Comparison of ENCODE assay signal across 24 cellular contexts in the genomic region with DNA sequence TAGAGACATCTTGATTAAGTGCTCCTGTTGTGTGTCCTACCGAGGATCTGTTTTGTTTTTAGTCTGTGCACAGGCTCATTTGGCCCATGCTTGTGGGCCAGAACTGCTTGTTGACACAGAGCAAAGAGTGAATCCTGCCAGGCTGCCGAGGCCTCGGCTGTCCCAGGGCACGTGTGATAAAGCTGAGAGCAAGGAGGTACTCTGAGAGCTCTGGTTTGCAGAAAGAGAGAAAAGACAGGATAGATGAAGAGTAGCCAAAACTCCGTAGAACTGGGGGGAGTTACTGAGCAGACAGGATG.
DNase-seq lines count a peak whose midpoint lies in the region; ATAC-seq, FAIRE-seq and TF ChIP-seq lines count a peak whose summit lies in the region.
"Had no signal": no experiment of that assay in that cellular context is flagged by ENCODE, and none has a peak within 500 bp of the region (broad histone marks: within the 10 kb centered on the region; RNA-seq: fewer than 3 reads in every experiment).

No MANE protein-coding gene starts in this region.

- H3K4me1 Mint-ChIP-seq in activated naive CD4-positive, alpha-beta T cell treated with anti-CD3 and anti-CD28 coated beads, Interleukin-2, amount 10 ng/mL, durations not matched to agents 7 days and 5 days = no peaks in the 10 kb centered on the region
- peaks cover 9% of the 10 kb centered on the region for H3K4me1 Mint-ChIP-seq in activated naive CD4-positive, alpha-beta T cell treated with anti-CD3 and anti-CD28 coated beads for 36 hours (ENCODE audit: low read depth)
- H3K4me1 Mint-ChIP-seq in naive B cell = peaks cover 13 to 37% (median 36%) of the 10 kb centered on the region in 3 donors

- peaks cover 6% of the 10 kb centered on the region for H3K27me3 Mint-ChIP-seq in activated naive CD4-positive, alpha-beta T cell treated with anti-CD3 and anti-CD28 coated beads, Interleukin-2, amount 10 ng/mL, durations not matched to agents 7 days and 5 days
- H3K27me3 Mint-ChIP-seq in activated naive CD4-positive, alpha-beta T cell treated with anti-CD3 and anti-CD28 coated beads for 36 hours (ENCODE audit: low read depth) = no peaks in the 10 kb centered on the region
- peaks cover 0 to 3% (median 0%) of the 10 kb centered on the region in 3 donors for H3K27me3 Mint-ChIP-seq in naive B cell
- H3K27me3 Mint-ChIP-seq: activated CD4-positive, alpha-beta memory T cell treated with anti-CD3 and anti-CD28 coated beads for 36 hours; activated naive CD8-positive, alpha-beta T cell treated with anti-CD3 and anti-CD28 coated beads, Interleukin-2, amount 50 U/mL, for 24 hours; CD4-positive, alpha-beta T cell had no signal

- FAIRE-seq in urothelium cell line (lab: Jason Lieb, UNC) = peak; percentile 86
- FAIRE-seq: GM12891, H1, TTC549 had no signal

- DNase-seq in activated naive CD4-positive, alpha-beta T cell treated with anti-CD3 and anti-CD28 coated beads, Interleukin-2, amount 10 ng/mL, durations not matched to agents 7 days and 5 days = no peak
- no peak for DNase-seq in activated naive CD4-positive, alpha-beta T cell treated with anti-CD3 and anti-CD28 coated beads for 36 hours
- DNase-seq in heart right ventricle = peak in 1 of 2 donors; percentile 43
- no peak for DNase-seq in naive B cell
- DNase-seq in urothelium cell line (ENCODE audit: low spot score) = no peak
- DNase-seq in nucleus accumbens (lab: John Stamatoyannopoulos, UW) = no peak
- DNase-seq in stomach = no peak
- DNase-seq: activated CD4-positive, alpha-beta memory T cell treated with anti-CD3 and anti-CD28 coated beads for 36 hours; activated effector memory CD4-positive, alpha-beta T cell treated with Interleukin-2 at 50 U/mL for 16 hours; activated naive CD8-positive, alpha-beta T cell treated with anti-CD3 and anti-CD28 coated beads, Interleukin-2, amount 50 U/mL, for 24 hours; CD4-positive, alpha-beta T cell; DMS 273 treated with DMSO at 0.1 percent for 48 hours; effector CD8-positive, alpha-beta T cell; NCI-H1417; NCI-H2081; NCI-H345; NCI-H82; RPMI8226; spleen had no signal

- WGBS in heart right ventricle, 2 donors = 51 to 62% methylated on average over 5 of the region's 5 CpGs
- WGBS in stomach, 5 donors = 53 to 69% (median 55%) methylated on average over 5 of the region's 5 CpGs

- TF ChIP-seq EP300 in stomach (IDR thresholded peaks at IDR 0.05) = no peak

- H3K27ac ChIP-seq in heart right ventricle (peak overlapping the region in 7 of 10 donors; percentile 15 to 55 (median 50)), stomach (no peak overlapping the region)
- H3K27ac ChIP-seq: spleen, vagina had no signal

- H3K9me3 ChIP-seq in heart right ventricle = no peaks in the 10 kb centered on the region
- H3K9me3 ChIP-seq in stomach = no peaks in the 10 kb centered on the region
- H3K9me3 ChIP-seq: spleen, vagina had no signal

- H3K36me3 ChIP-seq in heart right ventricle (no peaks in the 10 kb centered on the region), stomach (no peaks in the 10 kb centered on the region)
- H3K36me3 ChIP-seq: vagina had no signal

- H3K4me3 ChIP-seq in heart right ventricle (no peak overlapping the region), stomach (no peak overlapping the region)
- H3K4me3 ChIP-seq: spleen, vagina had no signal

- intact Hi-C loops in activated naive CD4-positive, alpha-beta T cell treated with anti-CD3 and anti-CD28 coated beads for 36 hours (cut with micrococcal nuclease) = no loop called here
- intact Hi-C loops in heart right ventricle (cut with DNase I) = loop anchor here in 6 of 10 donors (5.0 to 10.0 kb wide), 4 partner anchors 74 to 254 kb away; partner anchors contain the start of genes FAM210A (in 2 of the 6) and RNMT (in 2 of the 6)
- intact Hi-C loops in stomach (cut with DNase I; ENCODE audit: low total_unique reads) = no loop called here

- H3K27ac Mint-ChIP-seq in activated naive CD4-positive, alpha-beta T cell treated with anti-CD3 and anti-CD28 coated beads, Interleukin-2, amount 10 ng/mL, durations not matched to agents 7 days and 5 days = peak overlapping the region; percentile 2
- H3K27ac Mint-ChIP-seq in activated naive CD4-positive, alpha-beta T cell treated with anti-CD3 and anti-CD28 coated beads for 36 hours = no peak overlapping the region
- peak overlapping the region in 4 of 6 donors; percentile 9 to 80 (median 53) for H3K27ac Mint-ChIP-seq in naive B cell
- H3K27ac Mint-ChIP-seq: activated CD4-positive, alpha-beta memory T cell treated with anti-CD3 and anti-CD28 coated beads for 36 hours; activated naive CD8-positive, alpha-beta T cell treated with anti-CD3 and anti-CD28 coated beads, Interleukin-2, amount 50 U/mL, for 24 hours; CD4-positive, alpha-beta T cell had no signal

- CTCF ChIA-PET in activated naive CD4-positive, alpha-beta T cell treated with anti-CD3 and anti-CD28 coated beads, Interleukin-2, amount 10 ng/mL, durations not matched to agents 7 days and 5 days (lab: Charles Lee) = no interaction called here
- CTCF ChIA-PET in activated naive CD4-positive, alpha-beta T cell treated with anti-CD3 and anti-CD28 coated beads for 36 hours (lab: Charles Lee) = no interaction called here

- no peaks in the 10 kb centered on the region for H3K27me3 ChIP-seq in heart right ventricle
- H3K27me3 ChIP-seq in stomach = no peaks in the 10 kb centered on the region
- H3K27me3 ChIP-seq: spleen, vagina had no signal

- H3K4me1 ChIP-seq in heart right ventricle (peaks cover 0 to 52% (median 29%) of the 10 kb centered on the region in 9 donors), stomach (peaks cover 6 to 38% (median 18%) of the 10 kb centered on the region in 4 donors)

- no peak for TF ChIP-seq CTCF in heart right ventricle (IDR thresholded peaks at IDR 0.05)
- TF ChIP-seq CTCF in stomach (IDR thresholded peaks at IDR 0.05) = no peak

- ATAC-seq in heart right ventricle (peak in 7 of 8 donors; percentile 28 to 74 (median 58)), naive B cell (ENCODE audit: low read depth in 2 of 2) (no peak), GM21619 (IDR thresholded peaks at IDR 0.05; ENCODE audit: unreplicated experiment) (no peak)

- no peak for TF ChIP-seq POLR2A in stomach (IDR thresholded peaks at IDR 0.05)

- peaks cover 19% of the 10 kb centered on the region for H3K36me3 Mint-ChIP-seq in activated naive CD4-positive, alpha-beta T cell treated with anti-CD3 and anti-CD28 coated beads, Interleukin-2, amount 10 ng/mL, durations not matched to agents 7 days and 5 days
- H3K36me3 Mint-ChIP-seq in activated naive CD4-positive, alpha-beta T cell treated with anti-CD3 and anti-CD28 coated beads for 36 hours (ENCODE audit: low read depth) = peaks cover 5% of the 10 kb centered on the region
- H3K36me3 Mint-ChIP-seq in naive B cell = peaks cover 0 to 6% of the 10 kb centered on the region in 2 donors

- no peak overlapping the region for H3K4me3 Mint-ChIP-seq in activated naive CD4-positive, alpha-beta T cell treated with anti-CD3 and anti-CD28 coated beads, Interleukin-2, amount 10 ng/mL, durations not matched to agents 7 days and 5 days
- no peak overlapping the region for H3K4me3 Mint-ChIP-seq in activated naive CD4-positive, alpha-beta T cell treated with anti-CD3 and anti-CD28 coated beads for 36 hours
- H3K4me3 Mint-ChIP-seq in naive B cell = peak overlapping the region in 1 of 8 donors; percentile 30
- H3K4me3 Mint-ChIP-seq: activated CD4-positive, alpha-beta memory T cell treated with anti-CD3 and anti-CD28 coated beads for 36 hours; activated naive CD8-positive, alpha-beta T cell treated with anti-CD3 and anti-CD28 coated beads, Interleukin-2, amount 50 U/mL, for 24 hours; CD4-positive, alpha-beta T cell had no signal

- H3K9me3 Mint-ChIP-seq in activated naive CD4-positive, alpha-beta T cell treated with anti-CD3 and anti-CD28 coated beads, Interleukin-2, amount 10 ng/mL, durations not matched to agents 7 days and 5 days = peaks cover 7% of the 10 kb centered on the region
- peaks cover 1% of the 10 kb centered on the region for H3K9me3 Mint-ChIP-seq in activated naive CD4-positive, alpha-beta T cell treated with anti-CD3 and anti-CD28 coated beads for 36 hours
- peaks cover 0 to 3% (median 0%) of the 10 kb centered on the region in 7 donors for H3K9me3 Mint-ChIP-seq in naive B cell
- H3K9me3 Mint-ChIP-seq: activated CD4-positive, alpha-beta memory T cell treated with anti-CD3 and anti-CD28 coated beads for 36 hours; CD4-positive, alpha-beta T cell had no signal

Comparison
In these comparisons a context has a peak if more than half of its experiments do, and no peak if none do; other contexts are left out.
1. ATAC-seq: peak in heart right ventricle (7 of 8); none in naive B cell (0 of 2) and GM21619 (single experiment).
2. H3K27ac ChIP-seq: peak in heart right ventricle (7 of 10); none in stomach (0 of 5).
3. intact Hi-C loops: an anchor here in heart right ventricle (5.0 to 10.0 kb wide); none called in activated naive CD4-positive, alpha-beta T cell treated with anti-CD3 and anti-CD28 coated beads for 36 hours and stomach.